In genomic region chr3:186219211-186219638, GRCh38 we compare ENCODE assay signal across 17 cellular contexts.
DNase-seq lines count a peak whose midpoint lies in the region; ATAC-seq lines count a peak whose summit lies in the region.
"Had no signal": no experiment of that assay in that cellular context is flagged by ENCODE, and none has a peak within 500 bp of the region (broad histone marks: within the 10 kb centered on the region; RNA-seq: fewer than 3 reads in every experiment).

No MANE protein-coding gene starts in this region.

- peak; percentile 67 for DNase-seq in Ammon's horn (ENCODE audit: low spot score)
- DNase-seq in NCI-H446 (lab: John Stamatoyannopoulos, UW), result peak; percentile 28 to 64
- DNase-seq in iPS-NIHi11 (ENCODE audit: low spot score), result peak; percentile 13
- no peak for DNase-seq in NCI-H1436 treated with DMSO at 0.1 percent for 48 hours (lab: John Stamatoyannopoulos, UW)
- no peak for DNase-seq in T-helper 2 cell
- DNase-seq in NCI-H1930 (lab: John Stamatoyannopoulos, UW), result no peak
- DNase-seq: activated CD4-positive, alpha-beta T cell treated with anti-CD3 and anti-CD28 coated beads, Interleukin-2, amount 50 U/mL, for 4 hours; activated gamma-delta T cell; HFFc6; mucosa of descending colon; NCI-H146; PC-3; spleen; stimulated activated CD4-positive, alpha-beta T cell treated with anti-CD3 and anti-CD28 coated beads, Interleukin-4, amount 100 ng/mL, for 4 hours had no signal

- no peaks in the 10 kb centered on the region for H3K36me3 Mint-ChIP-seq in dendritic cell treated with granulocyte-macrophage colony-stimulating factor and Interleukin-4, amounts not matched to agents 40 ng/mL and 50 ng/mL, for 4 days (ENCODE audit: low read depth)

- no peak overlapping the region for H3K4me3 Mint-ChIP-seq in dendritic cell treated with granulocyte-macrophage colony-stimulating factor and Interleukin-4, amounts not matched to agents 40 ng/mL and 50 ng/mL, for 4 days
- H3K4me3 Mint-ChIP-seq: HFFc6 had no signal

- intact Hi-C loops in dendritic cell treated with granulocyte-macrophage colony-stimulating factor and Interleukin-4, amounts not matched to agents 40 ng/mL and 50 ng/mL, for 4 days (cut with micrococcal nuclease), result no loop called here

- H3K27ac Mint-ChIP-seq in dendritic cell treated with granulocyte-macrophage colony-stimulating factor and Interleukin-4, amounts not matched to agents 40 ng/mL and 50 ng/mL, for 4 days, result peak overlapping the region; percentile 5
- H3K27ac Mint-ChIP-seq: HFFc6 had no signal

- H3K4me1 Mint-ChIP-seq in dendritic cell treated with granulocyte-macrophage colony-stimulating factor and Interleukin-4, amounts not matched to agents 40 ng/mL and 50 ng/mL, for 4 days (ENCODE audit: low read depth), result peaks cover 7% of the 10 kb centered on the region

- ATAC-seq in HG03469 (IDR thresholded peaks at IDR 0.05; ENCODE audit: unreplicated experiment), result no peak
- ATAC-seq: left lobe of liver, mucosa of descending colon, PC-3 had no signal

- no peaks in the 10 kb centered on the region for H3K27me3 Mint-ChIP-seq in dendritic cell treated with granulocyte-macrophage colony-stimulating factor and Interleukin-4, amounts not matched to agents 40 ng/mL and 50 ng/mL, for 4 days

- no peaks in the 10 kb centered on the region for H3K9me3 Mint-ChIP-seq in dendritic cell treated with granulocyte-macrophage colony-stimulating factor and Interleukin-4, amounts not matched to agents 40 ng/mL and 50 ng/mL, for 4 days
- H3K9me3 Mint-ChIP-seq: HFFc6 had no signal

Comparison
In these comparisons a context has a peak if more than half of its experiments do, and no peak if none do; other contexts are left out.
1. DNase-seq: peak in Ammon's horn (single experiment), NCI-H446 (2 of 2) and iPS-NIHi11 (single experiment); none in NCI-H1436 treated with DMSO at 0.1 percent for 48 hours (single experiment), T-helper 2 cell (0 of 5) and NCI-H1930 (0 of 2).